Comparison of ENCODE assay signal across 8 cellular contexts in the genomic region with DNA sequence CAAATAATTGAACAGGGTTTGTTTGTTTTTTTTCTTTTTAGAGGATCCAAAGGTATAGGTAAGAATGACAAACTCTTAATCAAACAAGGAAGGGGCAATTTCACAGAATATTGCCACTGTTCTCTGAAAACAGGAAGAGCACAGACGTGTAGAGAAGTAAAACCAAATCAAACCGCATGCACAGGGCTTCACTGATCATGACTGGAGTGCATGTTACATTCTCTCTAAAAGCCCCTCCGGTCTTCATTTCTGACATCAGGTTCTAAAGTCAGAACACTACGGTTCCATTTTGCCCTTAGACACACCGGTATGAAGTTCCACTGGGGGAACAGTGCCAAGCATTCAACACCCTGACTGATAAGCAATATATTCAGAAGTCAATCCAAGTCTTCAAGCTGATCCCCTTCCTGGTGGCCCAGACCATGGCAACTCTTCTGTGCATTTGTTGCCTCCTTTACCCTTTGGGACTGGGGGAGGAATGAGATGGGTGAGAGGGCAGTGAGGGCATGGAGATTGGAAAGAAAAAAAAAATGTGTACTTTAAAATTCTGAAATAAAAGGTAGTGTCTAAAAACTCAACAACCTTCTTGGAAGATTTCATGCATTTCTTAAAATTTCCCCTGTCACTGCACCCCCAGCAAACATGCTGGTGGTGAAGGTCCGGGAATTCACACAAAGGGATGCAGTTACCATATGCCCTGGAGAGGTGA. TPM values are rescaled to one million over a fixed set of nuclear protein-coding genes. Genes with fewer than 3 reads are reported as not detected.
A peak's percentile ranks its signal among the peaks of the same experiment; 100 is the strongest.
DNase-seq lines count a peak whose midpoint lies in the region; ATAC-seq, FAIRE-seq and TF ChIP-seq lines count a peak whose summit lies in the region.

No MANE protein-coding gene starts in this region.

- no peak overlapping the region for H3K27ac ChIP-seq in PC-9
- H3K27ac ChIP-seq in brain microvascular endothelial cell, result no peak overlapping the region
- no peak overlapping the region for H3K27ac ChIP-seq in mesendoderm (ENCODE audit: low read depth, low read length)
- peak overlapping the region; percentile 85 for H3K27ac ChIP-seq in upper lobe of right lung

- ATAC-seq in upper lobe of right lung, result no peak

- H3K4me1 ChIP-seq in HAP-1 (peaks cover 10% of the 10 kb centered on the region), PC-9 (replicated peaks; ENCODE audit: insufficient read depth) (peaks cover 15% of the 10 kb centered on the region; the same call in 1 of the 2 replicates), mesendoderm (ENCODE audit: control insufficient read depth, low read depth, low read length) (peaks cover 3% of the 10 kb centered on the region), upper lobe of right lung (peaks cover 16% of the 10 kb centered on the region)

- no peaks in the 10 kb centered on the region for H3K9me3 ChIP-seq in HAP-1
- no peaks in the 10 kb centered on the region for H3K9me3 ChIP-seq in PC-9 (ENCODE audit: insufficient read depth, low read depth)
- no peaks in the 10 kb centered on the region for H3K9me3 ChIP-seq in upper lobe of right lung

- peak overlapping the region; percentile 98; the same call in 1 of the 2 replicates for H2AFZ ChIP-seq in PC-9

- no peaks in the 10 kb centered on the region for H4K20me1 ChIP-seq in PC-9 (ENCODE audit: insufficient read depth)

- H2BK5ac ChIP-seq in mesendoderm (ENCODE audit: low read length), result no peak overlapping the region

- in situ Hi-C loops in GM13976 (cut with MboI; ENCODE audit: low sequenced_read_pairs, unreplicated experiment), result no loop called here
- in situ Hi-C loops in HAP-1 (cut with MboI; ENCODE audit: low sequenced_read_pairs), result no loop called here
- in situ Hi-C loops in brain microvascular endothelial cell (cut with HindIII; ENCODE audit: low pct_ligation_motif_present, low sequenced_read_pairs), result no loop called here

- H2BK120ac ChIP-seq in mesendoderm (ENCODE audit: low read depth, low read length), result no peak overlapping the region

- H3K9me2 ChIP-seq in PC-9 (ENCODE audit: insufficient read depth), result no peaks in the 10 kb centered on the region

- DNase-seq in GM13976 (ENCODE audit: low spot score), result peak; percentile 50
- no peak for DNase-seq in HAP-1 (ENCODE audit: low spot score in 2 of 2)
- no peak for DNase-seq in PC-9
- no peak for DNase-seq in brain microvascular endothelial cell
- DNase-seq in mesendoderm, result no peak
- DNase-seq in upper lobe of right lung, result no peak
- DNase-seq in NCI-H1436 treated with DMSO at 0.1 percent for 48 hours (lab: John Stamatoyannopoulos, UW), result no peak
- DNase-seq in RCC 7860 (ENCODE audit: low spot score), result no peak

- H3K18ac ChIP-seq in mesendoderm (ENCODE audit: low read length), result peak overlapping the region; percentile 62

- no CpG with 5 or more reads among the region's 6 CpGs for WGBS in mesendoderm (ENCODE audit: extremely low coverage, insufficient coverage, low lambda C conversion rate)

- POLR2A ChIA-PET in PC-9 (lab: Charles Lee; ENCODE audit: unreplicated experiment), result no interaction called here

- H3K79me2 ChIP-seq in PC-9 (ENCODE audit: low read depth) (peaks cover 17% of the 10 kb centered on the region; the same call in 1 of the 2 replicates), mesendoderm (ENCODE audit: control insufficient read depth, insufficient read depth, low read length) (peaks cover 40% of the 10 kb centered on the region)

- peak overlapping the region; percentile 97 for H3K9ac ChIP-seq in mesendoderm (ENCODE audit: low read length)

- H3K4me3 ChIP-seq in HAP-1 (peak overlapping the region; percentile 81), PC-9 (peak overlapping the region; percentile 97), brain microvascular endothelial cell (ENCODE audit: low read depth, low read length) (peak overlapping the region; percentile 90), mesendoderm (ENCODE audit: low read length) (peak overlapping the region; percentile 89), upper lobe of right lung (peak overlapping the region; percentile 95)

- no TSS peak for BruUV-seq in PC-9 (replicated peaks; lab: Mats Ljungman, UMichigan)

- no peak overlapping the region for H4K5ac ChIP-seq in mesendoderm (ENCODE audit: low read length)

- no peak overlapping the region for H4K8ac ChIP-seq in mesendoderm (ENCODE audit: low read depth, low read length)

- TF ChIP-seq CTCF in GM13976 (IDR thresholded peaks at IDR 0.05; ENCODE audit: borderline replicate concordance, control extremely low read depth, extremely low read depth, insufficient read depth, missing control alignments), result no peak
- TF ChIP-seq CTCF in PC-9 (conservative IDR thresholded peaks at IDR 0.05), result no peak
- TF ChIP-seq CTCF in brain microvascular endothelial cell (IDR thresholded peaks at IDR 0.05; ENCODE audit: low read depth, low read length, missing control alignments), result no peak
- no peak for TF ChIP-seq CTCF in upper lobe of right lung (IDR thresholded peaks at IDR 0.05)

- no peak overlapping the region for H3K23ac ChIP-seq in mesendoderm (ENCODE audit: low read length)

- intact Hi-C loops in PC-9 (cut with micrococcal nuclease; ENCODE audit: unreplicated experiment), result no loop called here
- intact Hi-C loops in upper lobe of right lung (cut with DNase I), result no loop called here

- no peaks in the 10 kb centered on the region for H3F3A ChIP-seq in PC-9 (ENCODE audit: insufficient read depth, low read depth)

- H3K36me3 ChIP-seq in HAP-1 (replicated peaks), result 0 out of 2 replicates have a peak, but pooled peaks cover 3% of the 10 kb centered on the region
- H3K36me3 ChIP-seq in PC-9 (ENCODE audit: low read depth), result no peaks in the 10 kb centered on the region
- no peaks in the 10 kb centered on the region for H3K36me3 ChIP-seq in brain microvascular endothelial cell (replicated peaks)
- H3K36me3 ChIP-seq in mesendoderm (ENCODE audit: control insufficient read depth, insufficient read depth, low read length), result no peaks in the 10 kb centered on the region
- no peaks in the 10 kb centered on the region for H3K36me3 ChIP-seq in upper lobe of right lung

- CTCF ChIA-PET in PC-9 (lab: Charles Lee), result no interaction called here

- no peak overlapping the region for H2BK15ac ChIP-seq in mesendoderm (replicated peaks; ENCODE audit: low read depth)

- peak overlapping the region; percentile 96 for H3K4me2 ChIP-seq in PC-9
- peak overlapping the region; percentile 94 for H3K4me2 ChIP-seq in mesendoderm (ENCODE audit: low read length)

- H3K27me3 ChIP-seq in HAP-1 (ENCODE audit: low read depth), result no peaks in the 10 kb centered on the region; the same call in none of the 2 replicates
- no peaks in the 10 kb centered on the region for H3K27me3 ChIP-seq in PC-9 (ENCODE audit: insufficient read depth, low read depth)
- H3K27me3 ChIP-seq in brain microvascular endothelial cell (replicated peaks), result no peaks in the 10 kb centered on the region
- H3K27me3 ChIP-seq in mesendoderm (ENCODE audit: insufficient read depth, low read length, poor library complexity), result no peaks in the 10 kb centered on the region
- H3K27me3 ChIP-seq in upper lobe of right lung, result no peaks in the 10 kb centered on the region

- H3K79me1 ChIP-seq in mesendoderm (ENCODE audit: low read length), result peaks cover 21% of the 10 kb centered on the region

- peak overlapping the region; percentile 97 for H3K56ac ChIP-seq in mesendoderm (ENCODE audit: low read length)

- no peak overlapping the region for H3K4ac ChIP-seq in mesendoderm (ENCODE audit: low read depth, low read length)

- no peak for FAIRE-seq in RCC 7860 (lab: Jason Lieb, UNC)

- H2AK5ac ChIP-seq in mesendoderm (ENCODE audit: low read length), result no peak overlapping the region

RNA-seq across cellular contexts. Expression of a gene that starts 1.4 kb away (rescaled TPM):
- total RNA-seq in PC-9 (2021) (7.2 and 9.9 TPM in 2 replicates), upper lobe of right lung (16.0 TPM)
- polyA plus RNA-seq in mesendoderm (2013, experiment 1 of 2), result 22.7 TPM
- polyA plus RNA-seq in mesendoderm (2013, experiment 2 of 2), result 22.9 TPM
